Comparison of ENCODE assay signal across 8 cellular contexts in genomic region chr19:50607874-50608785, GRCh38. TPM values are rescaled to one million over a fixed set of nuclear protein-coding genes. Genes with fewer than 3 reads are reported as not detected.
A peak's percentile ranks its signal among the peaks of the same experiment; 100 is the strongest.
DNase-seq lines count a peak whose midpoint lies in the region; ATAC-seq and TF ChIP-seq lines count a peak whose summit lies in the region.

No MANE protein-coding gene starts in this region.

- no peak overlapping the region for H3K4me3 ChIP-seq in SJSA1
- H3K4me3 ChIP-seq in cardiac muscle cell: no peak overlapping the region

- H3K27me3 ChIP-seq in SJSA1 (replicated peaks): no peaks in the 10 kb centered on the region
- H3K27me3 ChIP-seq in cardiac muscle cell: peaks cover 17% of the 10 kb centered on the region

- peak; percentile 79 for TF ChIP-seq CTCF in cardiac muscle cell (IDR thresholded peaks at IDR 0.05; ENCODE audit: low read depth, low read length)

- H3K36me3 ChIP-seq in SJSA1 (no peaks in the 10 kb centered on the region), cardiac muscle cell (no peaks in the 10 kb centered on the region)

- H3K4me1 ChIP-seq in SJSA1 (replicated peaks) (no peaks in the 10 kb centered on the region), cardiac muscle cell (ENCODE audit: low read depth) (no peaks in the 10 kb centered on the region)

- H3K9me3 ChIP-seq in SJSA1 (replicated peaks) (peaks cover 9% of the 10 kb centered on the region; the same call in 1 of the 2 replicates), cardiac muscle cell (ENCODE audit: low read depth) (no peaks in the 10 kb centered on the region)

- intact Hi-C loops in posterior cingulate gyrus (cut with DNase I): loop anchor here (1.0 to 5.0 kb wide), 2 partner anchors 114 to 175 kb away; partner anchors contain the start of gene CLEC11A

- H3K27ac ChIP-seq in SJSA1 (no peak overlapping the region), cardiac muscle cell (no peak overlapping the region)

- no peak for ATAC-seq in HG03139 (IDR thresholded peaks at IDR 0.05; ENCODE audit: unreplicated experiment)

- DNase-seq in NCI-H2196 (lab: John Stamatoyannopoulos, UW; ENCODE audit: unreplicated experiment) (peak; percentile 4), NCI-H2196 treated with DMSO at 0.1 percent for 48 hours (lab: John Stamatoyannopoulos, UW; ENCODE audit: unreplicated experiment) (no peak), SJSA1 (ENCODE audit: low read depth in 1 of 2, low spot score in 2 of 2) (peak; percentile 15 to 68), cardiac muscle cell (ENCODE audit: low read depth in 1 of 2, low spot score in 1 of 2) (peak; percentile 92 to 99), posterior cingulate gyrus (peak; percentile 94 to 100 (median 99)), NCI-H1048 (lab: John Stamatoyannopoulos, UW) (no peak)
- peak; percentile 11 to 62 (median 25) for DNase-seq in activated naive CD4-positive, alpha-beta T cell (lab: John Stamatoyannopoulos, UW)

RNA-seq across cellular contexts. Expression of gene SYT3, which starts 31.6 kb away (rescaled TPM):
- not detected in 2 replicates for total RNA-seq in SJSA1 (2014; rRNA removed; shearing (Covaris generic))
- total RNA-seq in cardiac muscle cell: 1.9 and 4.7 TPM in 2 replicates
- 2.1 and 4.3 TPM in 2 replicates for polyA plus RNA-seq in cardiac muscle cell

RNA-seq across cellular contexts. Expression of gene LRRC4B, which starts 39.9 kb away (rescaled TPM):
- not detected in 2 replicates for total RNA-seq in SJSA1 (2014; rRNA removed; shearing (Covaris generic))
- 38.7 and 56.4 TPM in 2 replicates for total RNA-seq in cardiac muscle cell
- 5.8 and 6.2 TPM in 2 replicates for polyA plus RNA-seq in cardiac muscle cell

RNA-seq across cellular contexts. Expression of gene C19orf81, which starts 41.1 kb away (rescaled TPM):
- not detected in 2 replicates for total RNA-seq in SJSA1 (2014; rRNA removed; shearing (Covaris generic))
- total RNA-seq in cardiac muscle cell: 23.5 and 36.8 TPM in 2 replicates
- polyA plus RNA-seq in cardiac muscle cell: 42.2 and 67.4 TPM in 2 replicates

Comparison
In these comparisons a context has a peak if more than half of its experiments do, and no peak if none do; other contexts are left out.
1. DNase-seq: peak in NCI-H2196 (single experiment), SJSA1 (2 of 2), activated naive CD4-positive, alpha-beta T cell (4 of 4), cardiac muscle cell (2 of 2) and posterior cingulate gyrus (10 of 10); none in NCI-H2196 treated with DMSO at 0.1 percent for 48 hours (single experiment) and NCI-H1048 (single experiment).
2. RNA of gene LRRC4B, which starts 39.9 kb away (total RNA-seq): 38.7 to 56.4 TPM in cardiac muscle cell; not detected in SJSA1; every median in the first group is over 10 times any median in the second.
3. RNA of gene C19orf81, which starts 41.1 kb away (total RNA-seq): 23.5 to 36.8 TPM in cardiac muscle cell; not detected in SJSA1; every median in the first group is over 10 times any median in the second.